21 cellular contexts compared by ENCODE assay signal in the genomic region with DNA sequence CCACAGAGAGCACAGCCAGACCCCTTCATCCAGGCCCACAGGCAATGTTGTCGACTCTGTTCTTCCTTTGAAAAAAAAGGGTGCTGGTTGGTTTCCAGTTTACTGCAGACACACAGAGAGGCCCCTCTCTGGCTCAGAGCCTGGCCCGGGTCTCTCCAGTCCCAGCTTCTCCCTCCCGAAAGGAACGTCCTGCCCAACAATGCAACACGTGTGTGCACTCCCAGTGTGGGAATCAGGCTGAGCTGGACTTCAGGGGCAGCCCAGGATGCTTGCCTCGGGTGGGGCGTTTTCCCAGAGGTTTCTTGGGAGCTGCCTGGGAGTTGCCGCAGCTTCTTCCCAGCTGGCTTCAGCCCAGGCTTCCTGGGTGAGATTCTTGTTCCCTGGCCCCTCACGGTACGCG. TPM values are rescaled to one million over a fixed set of nuclear protein-coding genes. Genes with fewer than 3 reads are reported as not detected.
DNase-seq lines count a peak whose midpoint lies in the region; ATAC-seq and TF ChIP-seq lines count a peak whose summit lies in the region.
"Had no signal": no experiment of that assay in that cellular context is flagged by ENCODE, and none has a peak within 500 bp of the region (broad histone marks: within the 10 kb centered on the region; RNA-seq: fewer than 3 reads in every experiment).

No MANE protein-coding gene starts in this region.

- POLR2A ChIA-PET in RWPE1 (lab: Yijun Ruan, JAX; ENCODE audit: low non-redundant PET): no interaction called here

- DNase-seq in RWPE1 (ENCODE audit: low spot score) (no peak), fibroblast of the aortic adventitia (ENCODE audit: low read depth) (peak; percentile 12), retina (peak; percentile 36), NCI-H1930 (lab: John Stamatoyannopoulos, UW) (no peak), NCI-H345 treated with DMSO at 0.1 percent for 48 hours (lab: John Stamatoyannopoulos, UW; ENCODE audit: unreplicated experiment) (no peak), GM13976 (ENCODE audit: low spot score) (no peak)
- DNase-seq: ACHN, COR-L47, DMS 273 treated with DMSO at 0.1 percent for 48 hours, DND-41, GF-D8, HFFc6, KG1, NCI-H1694 treated with DMSO at 0.1 percent for 48 hours, NCI-H2107, NCI-H226, NCI-H524 treated with DMSO at 0.1 percent for 48 hours, PC-3 had no signal

- in situ Hi-C loops in GM13976 (cut with MboI; ENCODE audit: low sequenced_read_pairs, unreplicated experiment): no loop called here

- TF ChIP-seq CTCF in RWPE1 (conservative IDR thresholded peaks at IDR 0.05; ENCODE audit: low read depth) (no peak), fibroblast of the aortic adventitia (IDR thresholded peaks at IDR 0.05; ENCODE audit: insufficient read depth, low read length) (no peak), GM13976 (IDR thresholded peaks at IDR 0.05; ENCODE audit: borderline replicate concordance, control extremely low read depth, extremely low read depth, insufficient read depth, missing control alignments) (no peak)

- CTCF ChIA-PET in RWPE1 (lab: Yijun Ruan, JAX): interaction anchor here (0.7 kb wide), 1 partner anchor 21 kb away, joined by 3 read pairs; no protein-coding TSS in a partner anchor

- ATAC-seq in HG03135 (IDR thresholded peaks at IDR 0.05; ENCODE audit: unreplicated experiment): no peak

- H3K27ac ChIP-seq in RWPE1: peak overlapping the region; percentile 0; the same call in 1 of the 2 replicates

- no peak overlapping the region for H3K4me3 ChIP-seq in fibroblast of the aortic adventitia (ENCODE audit: low read depth, low read length)

RNA-seq across cellular contexts. Expression of a gene that starts 4.6 kb away (rescaled TPM):
- not detected in 2 replicates for total RNA-seq in fibroblast of the aortic adventitia (ENCODE audit: low replicate concordance)
- total RNA-seq: H4, HFFc6, HT-29, PC-3 had no signal

RNA-seq across cellular contexts. Expression of a gene that starts 13.8 kb away (rescaled TPM):
- 45.5 and 58.3 TPM in 2 replicates for total RNA-seq in fibroblast of the aortic adventitia (ENCODE audit: low replicate concordance)

RNA-seq across cellular contexts. Expression of a gene that starts 23.1 kb away (rescaled TPM):
- total RNA-seq in fibroblast of the aortic adventitia (ENCODE audit: low replicate concordance): 0.09 and 0.25 TPM in 2 replicates
- total RNA-seq: HFFc6, PC-3 had no signal

RNA-seq across cellular contexts. Expression of a gene that starts 34.2 kb away (rescaled TPM):
- total RNA-seq in fibroblast of the aortic adventitia (ENCODE audit: low replicate concordance): not detected in 2 replicates
- total RNA-seq: PC-3 had no signal

RNA-seq across cellular contexts. Expression of a gene that starts 42.9 kb away (rescaled TPM):
- 24.8 and 28.6 TPM in 2 replicates for total RNA-seq in fibroblast of the aortic adventitia (ENCODE audit: low replicate concordance)

Comparison
In these comparisons a context has a peak if more than half of its experiments do, and no peak if none do; other contexts are left out.
1. DNase-seq: peak in fibroblast of the aortic adventitia (single experiment) and retina (single experiment); none in RWPE1 (single experiment), NCI-H1930 (0 of 2), NCI-H345 treated with DMSO at 0.1 percent for 48 hours (single experiment) and GM13976 (single experiment).